Comparison of ENCODE assay signal across 8 cellular contexts in the genomic region with DNA sequence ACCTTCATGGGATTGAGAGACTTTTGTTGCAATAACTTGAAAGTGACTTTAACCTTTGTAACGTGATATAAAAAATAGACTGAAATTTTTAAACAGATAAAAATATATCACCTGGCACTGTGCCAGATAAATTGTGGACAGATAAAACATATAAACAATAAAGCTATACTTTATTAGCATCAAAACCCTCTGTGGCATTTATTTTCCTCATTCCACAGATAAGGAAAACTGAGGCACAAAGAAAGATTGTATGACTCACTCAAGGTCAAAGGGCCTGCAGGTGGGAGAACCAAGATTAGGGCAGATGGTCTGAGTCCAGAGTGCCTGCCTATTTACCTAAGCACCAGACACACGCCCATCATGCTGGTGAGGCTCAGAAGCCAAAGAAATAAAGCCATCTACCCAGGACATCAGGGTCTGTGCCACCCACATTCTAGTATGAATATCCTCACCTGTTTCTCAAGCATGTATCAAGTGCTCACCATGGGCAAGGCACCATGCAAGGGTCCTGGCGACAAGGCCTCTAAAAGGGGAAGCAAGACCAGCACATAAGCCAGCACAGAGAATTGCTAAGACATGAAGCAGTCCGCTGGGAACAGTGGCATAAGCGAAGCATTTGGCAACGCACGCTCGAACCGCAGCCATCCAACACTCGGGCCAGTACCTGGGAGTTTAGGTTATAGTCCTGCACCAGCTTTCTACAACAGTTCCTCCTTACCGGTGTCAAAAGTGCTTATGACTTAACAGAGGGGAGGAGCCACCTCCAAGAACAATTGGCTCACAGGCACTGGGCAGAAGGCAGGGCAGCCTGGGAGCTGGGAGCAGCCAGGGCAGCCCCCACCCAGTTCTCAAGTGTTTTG. TPM values are rescaled to one million over a fixed set of nuclear protein-coding genes. Genes with fewer than 3 reads are reported as not detected.
DNase-seq lines count a peak whose midpoint lies in the region; ATAC-seq, FAIRE-seq and TF ChIP-seq lines count a peak whose summit lies in the region.

No MANE protein-coding gene starts in this region.

- no peak overlapping the region for H2AFZ ChIP-seq in GM12878 (ENCODE audit: control insufficient read depth, low read depth, low read length)

- H3K79me2 ChIP-seq in GM12878 (ENCODE audit: control insufficient read depth, insufficient read depth, low read length): peaks cover 98% of the 10 kb centered on the region

- H3K36me3 ChIP-seq in GM12878 (ENCODE audit: control insufficient read depth in 2 of 2, insufficient read depth in 2 of 2, low read length in 1 of 2): peaks cover 20 to 32% of the 10 kb centered on the region in 2 experiments; a peak in 3 of 4 replicates
- peaks cover 0 to 9% (median 4%) of the 10 kb centered on the region in 5 donors for H3K36me3 ChIP-seq in subcutaneous abdominal adipose tissue (ENCODE audit: control insufficient read depth in 5 of 5, insufficient read depth in 5 of 5, low read length in 5 of 5)

- DNase-seq in NCI-H1417 (lab: John Stamatoyannopoulos, UW) (peak; percentile 27 to 63 (median 59)), NCI-H1417 treated with DMSO at 0.1 percent for 48 hours (lab: John Stamatoyannopoulos, UW) (no peak), NCI-H82 (lab: John Stamatoyannopoulos, UW) (peak; percentile 76), GM12878 (ENCODE audit: low read depth, low spot score) (no peak), left kidney (ENCODE audit: low read depth, low spot score) (peak; percentile 78), NCI-H526 treated with DMSO at 0.1 percent for 48 hours (lab: John Stamatoyannopoulos, UW) (no peak)

- intact Hi-C loops in GM12878 (cut with micrococcal nuclease; ENCODE audit: unreplicated experiment): no loop called here

- H3K9me3 ChIP-seq in GM12878 (replicated peaks; ENCODE audit: control insufficient read depth, insufficient read depth, low read length): no peaks in the 10 kb centered on the region
- H3K9me3 ChIP-seq in subcutaneous abdominal adipose tissue (ENCODE audit: control insufficient read depth in 5 of 5, low read length in 5 of 5): no peaks in the 10 kb centered on the region

- in situ Hi-C loops in GM12878 (cut with MboI): no loop called here

- H3K27me3 ChIP-seq in GM12878 (replicated peaks in 1 of 2; ENCODE audit: control insufficient read depth in 2 of 2, insufficient read depth in 2 of 2, low read length in 1 of 2): no peaks in the 10 kb centered on the region
- H3K27me3 ChIP-seq in subcutaneous abdominal adipose tissue (ENCODE audit: control insufficient read depth in 5 of 5, insufficient read depth in 4 of 5, low read length in 5 of 5): no peaks in the 10 kb centered on the region

- TF ChIP-seq RAD21 in GM12878 (IDR thresholded peaks at IDR 0.05; ENCODE audit: insufficient read depth, low read depth, low read length): no peak

- TF ChIP-seq POLR2A in GM12878 (IDR thresholded peaks at IDR 0.05; ENCODE audit: low read depth, low read length): no peak; the same call in 1 of the 2 replicates

- peaks cover 15% of the 10 kb centered on the region for H4K20me1 ChIP-seq in GM12878 (ENCODE audit: control insufficient read depth, insufficient read depth)

- 31% methylated on average over 11 of the region's 11 CpGs for WGBS in GM12878 (ENCODE audit: insufficient coverage, insufficient replicate concordance, low lambda C conversion rate, missing lambda C conversion rate)

- peak overlapping the region; percentile 75 for H3K4me2 ChIP-seq in GM12878 (ENCODE audit: control insufficient read depth, insufficient read depth)

- CTCF ChIA-PET in GM12878 (lab: Yijun Ruan, JAX): interaction anchor here (0.7 to 3.2 kb wide), 4 partner anchors 10 to 100 kb away, joined by 4 to 10 read pairs (median 4); no protein-coding TSS in a partner anchor

- H3K4me1 ChIP-seq in GM12878 (ENCODE audit: control insufficient read depth, insufficient read depth, low read length): peaks cover 73% of the 10 kb centered on the region
- H3K4me1 ChIP-seq in subcutaneous abdominal adipose tissue (ENCODE audit: control insufficient read depth in 5 of 5, insufficient read depth in 5 of 5, low read length in 5 of 5): peaks cover 28 to 98% (median 88%) of the 10 kb centered on the region in 5 donors

- ATAC-seq in GM12878 (peak; percentile 64), GM18907 (IDR thresholded peaks at IDR 0.05; ENCODE audit: unreplicated experiment) (no peak)

- POLR2A ChIA-PET in GM12878 (lab: Charles Lee): interaction anchor here (0.6 to 1.8 kb wide), 7 partner anchors 10 to 25 kb away, joined by 3 to 6 read pairs (median 4); no protein-coding TSS in a partner anchor

- peak overlapping the region; percentile 20; the same call in 1 of the 2 replicates for H3K4me3 ChIP-seq in GM12878
- H3K4me3 ChIP-seq in subcutaneous abdominal adipose tissue (ENCODE audit: low read depth in 1 of 5, low read length in 5 of 5): peak overlapping the region in 4 of 5 donors; percentile 1 to 49 (median 36)

- no TSS peak for BruUV-seq in GM12878 (replicated peaks; lab: Mats Ljungman, UMichigan)

- H3K27ac ChIP-seq in GM12878 (ENCODE audit: control insufficient read depth, insufficient read depth): peak overlapping the region; percentile 1
- peak overlapping the region; percentile 86 for H3K27ac ChIP-seq in subcutaneous abdominal adipose tissue (ENCODE audit: low read depth, low read length)

- H3K9ac ChIP-seq in GM12878 (ENCODE audit: control insufficient read depth, insufficient read depth, low read length): no peak overlapping the region; the same call in 1 of the 2 replicates
- peak overlapping the region in 3 of 5 donors; percentile 3 to 57 (median 48) for H3K9ac ChIP-seq in subcutaneous abdominal adipose tissue (ENCODE audit: low read length in 5 of 5)

- SMC1A ChIA-PET in GM12878 (lab: Charles Lee; ENCODE audit: uncharacterized antibody, unreplicated experiment): interaction anchor here (0.7 to 4.1 kb wide), 7 partner anchors 8 to 92 kb away, joined by 3 to 20 read pairs (median 9); no protein-coding TSS in a partner anchor

- no peak for TF ChIP-seq CTCF in GM12878 (IDR thresholded peaks at IDR 0.05 in 2 of 3, conservative IDR thresholded peaks at IDR 0.05 in 1 of 3; ENCODE audit: control insufficient read depth in 2 of 3, extremely low read depth in 1 of 3, insufficient read depth in 1 of 3, low read depth in 3 of 3, low read length in 3 of 3)

- FAIRE-seq in GM12878 (lab: Jason Lieb, UNC): no peak

- RAD21 ChIA-PET in GM12878 (lab: Charles Lee; ENCODE audit: unreplicated experiment): interaction anchor here (0.7 to 1.7 kb wide), 7 partner anchors 15 to 100 kb away, joined by 3 to 9 read pairs (median 3); partner anchors contain the start of gene MYH9

- no peak for TF ChIP-seq EP300 in GM12878 (IDR thresholded peaks at IDR 0.05; ENCODE audit: borderline replicate concordance in 1 of 2, control insufficient read depth in 1 of 2, low read depth in 2 of 2, low read length in 2 of 2)

TF ChIP-seq in GM12878, 131 proteins besides CTCF, POLR2A, EP300 and RAD21 (continues in another document):
- TF ChIP-seq NRF1 (conservative IDR thresholded peaks at IDR 0.05; ENCODE audit: low read depth, low read length) (no peak), TCF3 (IDR thresholded peaks at IDR 0.05; ENCODE audit: borderline replicate concordance, insufficient read depth, low read depth, low read length) (no peak), WRNIP1 (IDR thresholded peaks at IDR 0.05; ENCODE audit: borderline replicate concordance, low read depth, low read length) (no peak), NBN (IDR thresholded peaks at IDR 0.05) (no peak), ZNF622 (IDR thresholded peaks at IDR 0.05) (no peak), TCF12 (IDR thresholded peaks at IDR 0.05; ENCODE audit: low read depth, low read length) (no peak), USF1 (IDR thresholded peaks at IDR 0.05; ENCODE audit: borderline replicate concordance, extremely low read length, insufficient read depth, low read depth, low read length) (peak; percentile 2), SPI1 (IDR thresholded peaks at IDR 0.05; ENCODE audit: borderline replicate concordance, insufficient read depth, low read depth, low read length) (0 out of 2 replicates have a peak, but pooled peaks have one; percentile 1), SUZ12 (IDR thresholded peaks at IDR 0.05; ENCODE audit: unreplicated experiment) (no peak)
- TF ChIP-seq, protein P1, sequence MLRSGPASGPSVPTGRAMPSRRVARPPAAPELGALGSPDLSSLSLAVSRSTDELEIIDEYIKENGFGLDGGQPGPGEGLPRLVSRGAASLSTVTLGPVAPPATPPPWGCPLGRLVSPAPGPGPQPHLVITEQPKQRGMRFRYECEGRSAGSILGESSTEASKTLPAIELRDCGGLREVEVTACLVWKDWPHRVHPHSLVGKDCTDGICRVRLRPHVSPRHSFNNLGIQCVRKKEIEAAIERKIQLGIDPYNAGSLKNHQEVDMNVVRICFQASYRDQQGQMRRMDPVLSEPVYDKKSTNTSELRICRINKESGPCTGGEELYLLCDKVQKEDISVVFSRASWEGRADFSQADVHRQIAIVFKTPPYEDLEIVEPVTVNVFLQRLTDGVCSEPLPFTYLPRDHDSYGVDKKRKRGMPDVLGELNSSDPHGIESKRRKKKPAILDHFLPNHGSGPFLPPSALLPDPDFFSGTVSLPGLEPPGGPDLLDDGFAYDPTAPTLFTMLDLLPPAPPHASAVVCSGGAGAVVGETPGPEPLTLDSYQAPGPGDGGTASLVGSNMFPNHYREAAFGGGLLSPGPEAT (IDR thresholded peaks at IDR 0.05; ENCODE audit: low read depth): no peak

RNA-seq across cellular contexts. Expression of gene MYH9, which starts 17.6 kb away (rescaled TPM):
- 209 and 215 TPM in 2 replicates for total RNA-seq in GM12878 (2013; cell fraction: nucleolus; rRNA removed)
- 185 and 216 TPM in 2 replicates for total RNA-seq in GM12878 (2014; rRNA removed)
- total RNA-seq in GM12878 (2014; rRNA removed; fragmentation: Illumina TruSeq; extraction: Trizol): 82.8 and 83.1 TPM in 2 replicates
- 497 and 525 TPM in 2 replicates for total RNA-seq in GM12878 (2021)
- 79.9 TPM for polyA plus RNA-seq in GM12878 (2011; ENCODE audit: low read depth)
- 42.4 and 98.6 TPM in 2 replicates for polyA plus RNA-seq in GM12878 (2011; rRNA removed)
- polyA plus RNA-seq in GM12878 (2011; cell fraction: cytosol; rRNA removed): 51.0 and 59.8 TPM in 2 replicates
- 91.7 and 127 TPM in 2 replicates for polyA plus RNA-seq in GM12878 (2011; cell fraction: nucleus; rRNA removed)
- 154 and 166 TPM in 2 replicates for polyA plus RNA-seq in GM12878 (2012)
- 123 and 125 TPM in 2 replicates for polyA plus RNA-seq in GM12878 (2014; fragmentation: Illumina TruSeq; extraction: Trizol)
- polyA plus RNA-seq in GM12878 (2014; fragmentation: Nextera tagmentation; extraction: Ambion mirVana): 1 to 10 TPM; 5.1 to 8.1 TPM
- 165 and 198 TPM in 2 replicates for polyA plus RNA-seq in GM12878 (2014; rRNA removed)
- 100 to 1,000 TPM; 228 to 236 TPM for polyA plus RNA-seq in GM12878 (2016; fragmentation: Nextera tagmentation; extraction: Ambion mirVana)
- 168 and 298 TPM in 2 replicates for polyA minus RNA-seq in GM12878 (2011; rRNA and poly(A)+ RNA removed)
- polyA minus RNA-seq in GM12878 (2011; cell fraction: cytosol; rRNA and poly(A)+ RNA removed): 91.7 and 100 TPM in 2 replicates
- polyA minus RNA-seq in GM12878 (2011; cell fraction: nucleus; rRNA and poly(A)+ RNA removed): 54.6 and 83.0 TPM in 2 replicates

Comparison
In these comparisons a context has a peak if more than half of its experiments do, and no peak if none do; other contexts are left out.
1. DNase-seq: peak in NCI-H1417 (3 of 3), NCI-H82 (single experiment) and left kidney (single experiment); none in NCI-H1417 treated with DMSO at 0.1 percent for 48 hours (single experiment), GM12878 (single experiment) and NCI-H526 treated with DMSO at 0.1 percent for 48 hours (single experiment).